16 cellular contexts compared by ENCODE assay signal in the genomic region with DNA sequence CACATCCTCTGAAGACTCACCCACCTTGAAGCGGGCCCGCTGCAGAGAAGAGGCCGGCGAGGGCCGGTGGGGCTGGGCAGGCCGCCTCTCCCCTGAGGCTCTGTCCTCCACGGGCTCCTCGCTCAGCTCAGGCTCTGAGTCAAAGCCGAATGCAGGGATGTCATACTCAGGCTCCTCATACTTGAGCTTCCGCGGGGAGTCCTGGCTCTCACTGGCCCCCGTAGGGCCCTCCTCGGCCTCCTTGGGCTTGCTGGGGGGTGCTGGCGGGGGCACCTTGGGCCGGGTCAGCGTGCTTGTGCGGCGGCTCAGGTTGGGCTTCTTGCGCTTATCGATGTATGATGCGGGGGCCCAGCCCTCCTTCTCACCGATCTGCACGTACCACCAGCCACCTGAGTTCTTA.
DNase-seq lines count a peak whose midpoint lies in the region; ATAC-seq and TF ChIP-seq lines count a peak whose summit lies in the region.
"Had no signal": no experiment of that assay in that cellular context is flagged by ENCODE, and none has a peak within 500 bp of the region (broad histone marks: within the 10 kb centered on the region; RNA-seq: fewer than 3 reads in every experiment).

No MANE protein-coding gene starts in this region.

- no peaks in the 10 kb centered on the region for H3K9me3 ChIP-seq in SK-N-SH
- H3K9me3 ChIP-seq: A549, Caco-2 had no signal

- no peaks in the 10 kb centered on the region for H4K20me1 ChIP-seq in SK-N-SH (ENCODE audit: insufficient read depth)

- TF ChIP-seq RAD21 in SK-N-SH (IDR thresholded peaks at IDR 0.05; ENCODE audit: low read length): no peak

- H3K27me3 ChIP-seq in SK-N-SH (ENCODE audit: insufficient read depth): no peaks in the 10 kb centered on the region

- WGBS in SK-N-SH (ENCODE audit: low lambda C conversion rate): 94% methylated on average over 13 of the region's 23 CpGs

- H3K9me2 ChIP-seq in SK-N-SH: no peaks in the 10 kb centered on the region

- H3K9ac ChIP-seq in SK-N-SH: no peak overlapping the region
- H3K9ac ChIP-seq: GM23248 had no signal

- H3F3A ChIP-seq in SK-N-SH (replicated peaks; ENCODE audit: insufficient read depth): no peaks in the 10 kb centered on the region

- no peak for ATAC-seq in SK-N-SH treated with all-trans-retinoic acid at 6 μM for 48 hours
- ATAC-seq in natural killer cell treated with Interleukin-12 subunit alpha and Interleukin-12 subunit beta and Interleukin-15 and Interleukin-18, amount 100 ng/mL, for 72 hours: no peak
- ATAC-seq in natural killer cell: no peak
- peak; percentile 36 for ATAC-seq in stimulated activated memory B cell treated with anti-CD40 and anti-IgM and Interleukin-4, amounts not matched to agents 10 μg/mL and 1 μg/mL and 100 μg/mL, for 72 hours
- ATAC-seq: A549 had no signal

- TF ChIP-seq CTCF in SK-N-SH (IDR thresholded peaks at IDR 0.05) (no peak), natural killer cell (IDR thresholded peaks at IDR 0.05) (no peak)

- no peaks in the 10 kb centered on the region for H3K79me2 ChIP-seq in SK-N-SH (ENCODE audit: insufficient read depth)

- peaks cover 0 to 18% of the 10 kb centered on the region in 2 experiments; a peak in 2 of 4 replicates for H3K4me1 ChIP-seq in SK-N-SH (ENCODE audit: control insufficient read depth in 1 of 2, insufficient read depth in 2 of 2, low read depth in 1 of 2, low read length in 1 of 2)
- H3K4me1 ChIP-seq: Caco-2 had no signal

- H3K27ac ChIP-seq in SK-N-SH (ENCODE audit: low read depth in 2 of 2, low read length in 1 of 2): no peak overlapping the region
- H3K27ac ChIP-seq: 22Rv1, A549, C4-2B, GM23248 had no signal

- intact Hi-C loops in natural killer cell (cut with micrococcal nuclease): no loop called here

- no peak for TF ChIP-seq EP300 in SK-N-SH (IDR thresholded peaks at IDR 0.05; ENCODE audit: borderline replicate concordance in 1 of 2, low read depth in 1 of 2, low read length in 1 of 2)

- H3K36me3 Mint-ChIP-seq in natural killer cell treated with Interleukin-12 subunit alpha and Interleukin-12 subunit beta and Interleukin-15 and Interleukin-18, amount 100 ng/mL, for 72 hours: no peaks in the 10 kb centered on the region
- H3K36me3 Mint-ChIP-seq in natural killer cell: no peaks in the 10 kb centered on the region
- peaks cover 47% of the 10 kb centered on the region for H3K36me3 Mint-ChIP-seq in stimulated activated memory B cell treated with anti-CD40 and anti-IgM and Interleukin-4, amounts not matched to agents 10 μg/mL and 1 μg/mL and 100 μg/mL, for 72 hours

- CTCF ChIA-PET in SK-N-SH (lab: Yijun Ruan, JAX): interaction anchor here (1.0 to 6.9 kb wide), 9 partner anchors 10 to 283 kb away, joined by 3 to 91 read pairs (median 4); no protein-coding TSS in a partner anchor

- H3K27ac Mint-ChIP-seq in natural killer cell treated with Interleukin-12 subunit alpha and Interleukin-12 subunit beta and Interleukin-15 and Interleukin-18, amount 100 ng/mL, for 72 hours: no peak overlapping the region
- no peak overlapping the region for H3K27ac Mint-ChIP-seq in natural killer cell
- no peak overlapping the region for H3K27ac Mint-ChIP-seq in stimulated activated memory B cell treated with anti-CD40 and anti-IgM and Interleukin-4, amounts not matched to agents 10 μg/mL and 1 μg/mL and 100 μg/mL, for 72 hours
- H3K27ac Mint-ChIP-seq: CD4-positive, alpha-beta T cell had no signal

- no peak overlapping the region for H3K4me3 Mint-ChIP-seq in natural killer cell treated with Interleukin-12 subunit alpha and Interleukin-12 subunit beta and Interleukin-15 and Interleukin-18, amount 100 ng/mL, for 72 hours
- no peak overlapping the region for H3K4me3 Mint-ChIP-seq in natural killer cell
- H3K4me3 Mint-ChIP-seq in stimulated activated memory B cell treated with anti-CD40 and anti-IgM and Interleukin-4, amounts not matched to agents 10 μg/mL and 1 μg/mL and 100 μg/mL, for 72 hours: no peak overlapping the region
- H3K4me3 Mint-ChIP-seq: CD4-positive, alpha-beta T cell had no signal

- DNase-seq in SK-N-SH (peak; percentile 16), natural killer cell (no peak), NCI-H524 (lab: John Stamatoyannopoulos, UW) (no peak)
- peak; percentile 37 for DNase-seq in natural killer cell treated with Interleukin-12 subunit alpha and Interleukin-12 subunit beta and Interleukin-15 and Interleukin-18, amount 100 ng/mL, for 72 hours (ENCODE audit: low spot score)
- DNase-seq in NK-92 treated with Interleukin-12 subunit alpha and Interleukin-12 subunit beta, amount 100 ng/mL, for 24 hours (lab: John Stamatoyannopoulos, UW): no peak
- DNase-seq: AML-193; Caco-2; CD4-positive, alpha-beta T cell; GDM1; GM23248; HCEC 1CT had no signal

- no peaks in the 10 kb centered on the region for H3K9me3 Mint-ChIP-seq in natural killer cell treated with Interleukin-12 subunit alpha and Interleukin-12 subunit beta and Interleukin-15 and Interleukin-18, amount 100 ng/mL, for 72 hours
- H3K9me3 Mint-ChIP-seq in natural killer cell: no peaks in the 10 kb centered on the region
- no peaks in the 10 kb centered on the region for H3K9me3 Mint-ChIP-seq in stimulated activated memory B cell treated with anti-CD40 and anti-IgM and Interleukin-4, amounts not matched to agents 10 μg/mL and 1 μg/mL and 100 μg/mL, for 72 hours
- H3K9me3 Mint-ChIP-seq: CD4-positive, alpha-beta T cell had no signal

- H3K27me3 Mint-ChIP-seq in natural killer cell treated with Interleukin-12 subunit alpha and Interleukin-12 subunit beta and Interleukin-15 and Interleukin-18, amount 100 ng/mL, for 72 hours: no peaks in the 10 kb centered on the region
- no peaks in the 10 kb centered on the region for H3K27me3 Mint-ChIP-seq in natural killer cell (ENCODE audit: low read depth in 2 of 2)
- no peaks in the 10 kb centered on the region for H3K27me3 Mint-ChIP-seq in stimulated activated memory B cell treated with anti-CD40 and anti-IgM and Interleukin-4, amounts not matched to agents 10 μg/mL and 1 μg/mL and 100 μg/mL, for 72 hours
- H3K27me3 Mint-ChIP-seq: CD4-positive, alpha-beta T cell had no signal

- H2AFZ ChIP-seq in SK-N-SH (ENCODE audit: low read depth): no peak overlapping the region
- H2AFZ ChIP-seq: GM23248 had no signal

- no peak overlapping the region for H3K4me2 ChIP-seq in SK-N-SH
- H3K4me2 ChIP-seq: A549 had no signal

- POLR2A ChIA-PET in SK-N-SH (lab: Yijun Ruan, JAX): no interaction called here

- H3K36me3 ChIP-seq in SK-N-SH (replicated peaks in 1 of 2; ENCODE audit: control insufficient read depth in 1 of 2, insufficient read depth in 2 of 2, low read length in 1 of 2): no peaks in the 10 kb centered on the region

- peaks cover 0 to 3% of the 10 kb centered on the region in 2 donors for H3K4me1 Mint-ChIP-seq in natural killer cell treated with Interleukin-12 subunit alpha and Interleukin-12 subunit beta and Interleukin-15 and Interleukin-18, amount 100 ng/mL, for 72 hours (ENCODE audit: low read depth in 2 of 2)
- H3K4me1 Mint-ChIP-seq in natural killer cell: no peaks in the 10 kb centered on the region
- H3K4me1 Mint-ChIP-seq in stimulated activated memory B cell treated with anti-CD40 and anti-IgM and Interleukin-4, amounts not matched to agents 10 μg/mL and 1 μg/mL and 100 μg/mL, for 72 hours: no peaks in the 10 kb centered on the region

- H3K4me3 ChIP-seq in SK-N-SH (ENCODE audit: low read depth in 2 of 2, low read length in 1 of 2): no peak overlapping the region
- H3K4me3 ChIP-seq: A549, GM23248 had no signal

TF ChIP-seq in SK-N-SH, 30 proteins besides CTCF, POLR2A, EP300 and RAD21 (continues in another document):
- TF ChIP-seq GABPA (IDR thresholded peaks at IDR 0.05; ENCODE audit: low read depth) (no peak), GATA2 (CRISPR knock-in tag; IDR thresholded peaks at IDR 0.05) (no peak), FOXJ3 (CRISPR knock-in tag; IDR thresholded peaks at IDR 0.05) (no peak), YY1 (IDR thresholded peaks at IDR 0.05; ENCODE audit: low read depth) (no peak), MXI1 (IDR thresholded peaks at IDR 0.05; ENCODE audit: low read depth, low read length) (no peak), FOSL2 (IDR thresholded peaks at IDR 0.05; ENCODE audit: borderline replicate concordance, low read depth) (no peak), FOXM1 (IDR thresholded peaks at IDR 0.05; ENCODE audit: low read depth) (no peak)
- TF ChIP-seq, protein P1, sequence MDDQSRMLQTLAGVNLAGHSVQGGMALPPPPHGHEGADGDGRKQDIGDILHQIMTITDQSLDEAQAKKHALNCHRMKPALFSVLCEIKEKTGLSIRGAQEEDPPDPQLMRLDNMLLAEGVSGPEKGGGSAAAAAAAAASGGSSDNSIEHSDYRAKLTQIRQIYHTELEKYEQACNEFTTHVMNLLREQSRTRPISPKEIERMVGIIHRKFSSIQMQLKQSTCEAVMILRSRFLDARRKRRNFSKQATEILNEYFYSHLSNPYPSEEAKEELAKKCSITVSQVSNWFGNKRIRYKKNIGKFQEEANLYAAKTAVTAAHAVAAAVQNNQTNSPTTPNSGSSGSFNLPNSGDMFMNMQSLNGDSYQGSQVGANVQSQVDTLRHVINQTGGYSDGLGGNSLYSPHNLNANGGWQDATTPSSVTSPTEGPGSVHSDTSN (IDR thresholded peaks at IDR 0.05): no peak

TF ChIP-seq in SK-N-SH treated with all-trans-retinoic acid at 6 μM for 48 hours, 23 proteins besides CTCF, POLR2A, EP300 and RAD21 (continues in another document):
- TF ChIP-seq ZFP30 (CRISPR knock-in tag; IDR thresholded peaks at IDR 0.05): no peak
- no peak for TF ChIP-seq ZNF70 (CRISPR knock-in tag; IDR thresholded peaks at IDR 0.05)
- no peak for TF ChIP-seq ISL1 (CRISPR knock-in tag; IDR thresholded peaks at IDR 0.05)
- TF ChIP-seq ZNF565 (CRISPR knock-in tag; conservative IDR thresholded peaks at IDR 0.05; ENCODE audit: low read depth): no peak
- TF ChIP-seq, protein P2, sequence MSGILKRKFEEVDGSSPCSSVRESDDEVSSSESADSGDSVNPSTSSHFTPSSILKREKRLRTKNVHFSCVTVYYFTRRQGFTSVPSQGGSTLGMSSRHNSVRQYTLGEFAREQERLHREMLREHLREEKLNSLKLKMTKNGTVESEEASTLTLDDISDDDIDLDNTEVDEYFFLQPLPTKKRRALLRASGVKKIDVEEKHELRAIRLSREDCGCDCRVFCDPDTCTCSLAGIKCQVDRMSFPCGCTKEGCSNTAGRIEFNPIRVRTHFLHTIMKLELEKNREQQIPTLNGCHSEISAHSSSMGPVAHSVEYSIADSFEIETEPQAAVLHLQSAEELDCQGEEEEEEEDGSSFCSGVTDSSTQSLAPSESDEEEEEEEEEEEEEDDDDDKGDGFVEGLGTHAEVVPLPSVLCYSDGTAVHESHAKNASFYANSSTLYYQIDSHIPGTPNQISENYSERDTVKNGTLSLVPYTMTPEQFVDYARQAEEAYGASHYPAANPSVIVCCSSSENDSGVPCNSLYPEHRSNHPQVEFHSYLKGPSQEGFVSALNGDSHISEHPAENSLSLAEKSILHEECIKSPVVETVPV (CRISPR knock-in tag; IDR thresholded peaks at IDR 0.05): no peak

Comparison
In these comparisons a context has a peak if more than half of its experiments do, and no peak if none do; other contexts are left out.
1. DNase-seq: peak in SK-N-SH (single experiment) and natural killer cell treated with Interleukin-12 subunit alpha and Interleukin-12 subunit beta and Interleukin-15 and Interleukin-18, amount 100 ng/mL, for 72 hours (single experiment); none in natural killer cell (single experiment), NK-92 treated with Interleukin-12 subunit alpha and Interleukin-12 subunit beta, amount 100 ng/mL, for 24 hours (single experiment) and NCI-H524 (0 of 2).